In genomic region chr2:163155925-163156324, GRCh38 we compare ENCODE assay signal across 20 cellular contexts.
"Had no signal": no experiment of that assay in that cellular context is flagged by ENCODE, and none has a peak within 500 bp of the region (broad histone marks: within the 10 kb centered on the region; RNA-seq: fewer than 3 reads in every experiment).

No MANE protein-coding gene starts in this region.

- H3K27me3 ChIP-seq: colonic mucosa, esophagus muscularis mucosa, esophagus squamous epithelium, foreskin keratinocyte, gastrocnemius medialis, gastroesophageal sphincter, heart left ventricle had no signal

- H3K4me1 ChIP-seq: colonic mucosa, esophagus muscularis mucosa, esophagus squamous epithelium, foreskin keratinocyte, gastrocnemius medialis, gastroesophageal sphincter, heart left ventricle, heart right ventricle had no signal

- H3K9me3 ChIP-seq: colonic mucosa, esophagus muscularis mucosa, esophagus squamous epithelium, gastrocnemius medialis, gastroesophageal sphincter, heart left ventricle, heart right ventricle had no signal

- DNase-seq: colonic mucosa; cortex of kidney; dorsolateral prefrontal cortex; effector CD4-positive, alpha-beta T cell; effector CD8-positive, alpha-beta T cell; effector memory CD4-positive, alpha-beta T cell; effector memory CD8-positive, alpha-beta T cell; endodermal cell; esophagus squamous epithelium; foreskin melanocyte; gastrocnemius medialis; glutamatergic neuron; heart left ventricle; heart right ventricle had no signal

- H3K36me3 ChIP-seq: colonic mucosa, esophagus muscularis mucosa, esophagus squamous epithelium, gastrocnemius medialis, gastroesophageal sphincter, heart left ventricle, heart right ventricle had no signal

- H3K4me3 ChIP-seq: colonic mucosa, coronary artery, dorsolateral prefrontal cortex, esophagus muscularis mucosa, esophagus squamous epithelium, gastrocnemius medialis, gastroesophageal sphincter, heart left ventricle, heart right ventricle had no signal

- FAIRE-seq: colon had no signal

- H3K27ac ChIP-seq: colonic mucosa, coronary artery, dorsolateral prefrontal cortex, epithelial cell of prostate, esophagus muscularis mucosa, esophagus squamous epithelium, foreskin keratinocyte, gastrocnemius medialis, gastroesophageal sphincter, heart left ventricle, heart right ventricle had no signal

- ATAC-seq: effector memory CD8-positive, alpha-beta T cell; gastroesophageal sphincter; heart left ventricle; heart right ventricle had no signal
